8 cellular contexts compared by ENCODE assay signal in the genomic region with DNA sequence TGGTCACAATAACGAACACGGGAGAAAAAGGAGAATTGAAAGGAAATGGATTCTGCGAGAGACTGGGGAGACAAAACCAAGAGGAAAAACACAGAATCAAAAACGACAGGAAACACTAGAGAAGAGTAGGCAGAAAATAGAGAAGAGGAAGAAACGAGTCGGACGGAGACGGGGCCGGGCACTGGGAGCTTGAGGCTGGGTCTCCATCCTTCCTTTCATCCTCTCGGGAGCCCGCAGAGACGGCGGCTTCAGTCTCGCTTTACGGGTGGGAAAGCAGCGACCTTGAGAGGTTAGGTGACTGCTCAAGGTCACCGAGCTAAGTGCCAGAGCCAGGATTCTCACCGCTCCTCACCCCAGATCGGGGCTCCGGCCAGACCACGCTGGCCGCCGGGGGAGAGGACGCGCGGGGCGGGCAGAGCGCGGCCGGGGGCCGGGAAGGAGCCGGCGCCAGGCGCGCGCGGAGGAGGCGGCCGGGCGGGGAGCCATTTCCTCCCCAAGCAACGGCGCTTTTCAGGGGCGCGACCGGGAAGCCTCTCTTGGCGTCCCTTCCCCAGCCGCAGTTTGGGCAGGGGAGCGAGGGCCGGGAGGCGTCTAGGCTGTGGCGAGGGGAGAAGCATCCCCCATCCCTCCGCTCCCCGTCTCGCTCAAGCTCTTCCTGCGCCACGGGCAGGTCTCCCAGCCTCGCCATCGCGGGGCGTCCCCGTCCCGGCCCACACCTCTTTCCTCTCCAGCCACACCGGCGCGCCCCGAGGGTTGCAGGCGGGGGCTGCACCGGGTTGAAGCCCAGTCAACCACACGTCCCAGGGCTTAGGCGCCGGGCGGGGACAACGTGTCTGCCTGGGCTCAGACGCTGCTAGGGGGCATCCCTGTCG. TPM values are rescaled to one million over a fixed set of nuclear protein-coding genes. Genes with fewer than 3 reads are reported as not detected.
DNase-seq lines count a peak whose midpoint lies in the region; ATAC-seq and TF ChIP-seq lines count a peak whose summit lies in the region.

No MANE protein-coding gene starts in this region.

- H3K36me3 ChIP-seq in PC-3 (ENCODE audit: low read depth, low read length) (no peaks in the 10 kb centered on the region), heart right ventricle (no peaks in the 10 kb centered on the region), trophoblast cell (ENCODE audit: control insufficient read depth in 1 of 2, insufficient read depth in 2 of 2, low read length in 2 of 2) (no peaks in the 10 kb centered on the region)

- no peak overlapping the region for H2BK5ac ChIP-seq in trophoblast cell (ENCODE audit: low read depth, low read length, poor library complexity)

- no peak for TF ChIP-seq CTCF in PC-3 (conservative IDR thresholded peaks at IDR 0.05; ENCODE audit: low read depth, low read length)
- peak in 1 of 9 donors; percentile 25 for TF ChIP-seq CTCF in heart right ventricle (IDR thresholded peaks at IDR 0.05)

- no peaks in the 10 kb centered on the region for H3K36me3 Mint-ChIP-seq in activated naive CD8-positive, alpha-beta T cell treated with anti-CD3 and anti-CD28 coated beads, Interleukin-2, amount 10 ng/mL, durations not matched to agents 7 days and 5 days

- CTCF ChIA-PET in PC-3 (lab: Charles Lee), result no interaction called here

- ATAC-seq in GM18519 (IDR thresholded peaks at IDR 0.05; ENCODE audit: low FRiP score, unreplicated experiment) (peak; percentile 49), HG03064 (IDR thresholded peaks at IDR 0.05; ENCODE audit: low read depth, unreplicated experiment) (peak; percentile 61), PC-3 (peak; percentile 43), heart right ventricle (peak; percentile 78 to 93 (median 88))
- ATAC-seq in activated naive CD8-positive, alpha-beta T cell treated with anti-CD3 and anti-CD28 coated beads, Interleukin-2, amount 10 ng/mL, durations not matched to agents 7 days and 5 days (ENCODE audit: low read depth), result peak; percentile 73

- no peak overlapping the region for H3K27ac ChIP-seq in PC-3 (ENCODE audit: low read length)
- peak overlapping the region in 9 of 10 donors; percentile 47 to 88 (median 74) for H3K27ac ChIP-seq in heart right ventricle
- no peak overlapping the region for H3K27ac ChIP-seq in trophoblast cell (ENCODE audit: low read depth, low read length)

- H3K4me2 ChIP-seq in PC-3 (ENCODE audit: low read length) (peak overlapping the region; percentile 77), trophoblast cell (ENCODE audit: low read length) (peak overlapping the region; percentile 89)

- BruUV-seq in PC-3 (replicated peaks; lab: Mats Ljungman, UMichigan), result no TSS peak

- intact Hi-C loops in PC-3 (cut with micrococcal nuclease), result no loop called here
- intact Hi-C loops in heart right ventricle (cut with DNase I), result no loop called here

- POLR2A ChIA-PET in PC-3 (lab: Charles Lee; ENCODE audit: unreplicated experiment), result no interaction called here
- POLR2A ChIA-PET in activated naive CD8-positive, alpha-beta T cell treated with anti-CD3 and anti-CD28 coated beads, Interleukin-2, amount 10 ng/mL, durations not matched to agents 7 days and 5 days (lab: Charles Lee), result no interaction called here

- H3K9me3 Mint-ChIP-seq in activated naive CD8-positive, alpha-beta T cell treated with anti-CD3 and anti-CD28 coated beads, Interleukin-2, amount 10 ng/mL, durations not matched to agents 7 days and 5 days, result no peaks in the 10 kb centered on the region

- H3F3A ChIP-seq in PC-3 (ENCODE audit: low read length, unreplicated experiment), result no peaks in the 10 kb centered on the region

- H3K79me2 ChIP-seq in PC-3 (ENCODE audit: low read length) (no peaks in the 10 kb centered on the region), trophoblast cell (ENCODE audit: control insufficient read depth, insufficient read depth, low read length, poor library complexity) (no peaks in the 10 kb centered on the region)

- peak overlapping the region; percentile 56 for H3K4me3 ChIP-seq in PC-3 (ENCODE audit: low read length)
- H3K4me3 ChIP-seq in heart right ventricle, result peak overlapping the region; percentile 38 to 80 (median 60)
- H3K4me3 ChIP-seq in trophoblast cell (ENCODE audit: low read depth, low read length), result peak overlapping the region; percentile 72

- no peak overlapping the region for H4K91ac ChIP-seq in trophoblast cell (ENCODE audit: low read depth, low read length)

- H3K4me3 Mint-ChIP-seq in activated naive CD8-positive, alpha-beta T cell treated with anti-CD3 and anti-CD28 coated beads, Interleukin-2, amount 10 ng/mL, durations not matched to agents 7 days and 5 days, result peak overlapping the region; percentile 92

- no peak overlapping the region for H2BK120ac ChIP-seq in trophoblast cell (ENCODE audit: insufficient read depth, low read length, poor library complexity)

- H3K9me2 ChIP-seq in PC-3 (replicated peaks; ENCODE audit: low read length), result no peaks in the 10 kb centered on the region

- H3K27me3 Mint-ChIP-seq in activated naive CD8-positive, alpha-beta T cell treated with anti-CD3 and anti-CD28 coated beads, Interleukin-2, amount 10 ng/mL, durations not matched to agents 7 days and 5 days, result peaks cover 78% of the 10 kb centered on the region

- H3K27me3 ChIP-seq in PC-3 (ENCODE audit: low read length), result peaks cover 64% of the 10 kb centered on the region
- peaks cover 0 to 74% (median 21%) of the 10 kb centered on the region in 7 donors for H3K27me3 ChIP-seq in heart right ventricle
- H3K27me3 ChIP-seq in trophoblast cell (ENCODE audit: insufficient read depth, low read length), result peaks cover 18% of the 10 kb centered on the region

- H3K79me1 ChIP-seq in trophoblast cell (ENCODE audit: low read length), result no peaks in the 10 kb centered on the region

- peak overlapping the region; percentile 11 for H4K8ac ChIP-seq in trophoblast cell (ENCODE audit: low read depth, low read length)

- H3K4me1 Mint-ChIP-seq in activated naive CD8-positive, alpha-beta T cell treated with anti-CD3 and anti-CD28 coated beads, Interleukin-2, amount 10 ng/mL, durations not matched to agents 7 days and 5 days, result peaks cover 11% of the 10 kb centered on the region

- no peak overlapping the region for H3K27ac Mint-ChIP-seq in activated naive CD8-positive, alpha-beta T cell treated with anti-CD3 and anti-CD28 coated beads, Interleukin-2, amount 10 ng/mL, durations not matched to agents 7 days and 5 days

- 2% methylated on average over 71 to 75 of the region's 75 CpGs for WGBS in heart right ventricle, 2 donors
- WGBS in trophoblast cell (ENCODE audit: extremely low coverage, insufficient coverage, insufficient read length), result no CpG with 5 or more reads among the region's 75 CpGs

- H3K9ac ChIP-seq in PC-3 (ENCODE audit: low read length) (no peak overlapping the region), trophoblast cell (ENCODE audit: low read length) (no peak overlapping the region)

- H3K9me3 ChIP-seq in PC-3 (ENCODE audit: low read length) (no peaks in the 10 kb centered on the region), heart right ventricle (no peaks in the 10 kb centered on the region), trophoblast cell (ENCODE audit: insufficient read depth, low read depth, low read length) (no peaks in the 10 kb centered on the region)

- H2AFZ ChIP-seq in PC-3 (ENCODE audit: low read length), result peak overlapping the region; percentile 67; the same call in 1 of the 2 replicates
- peak overlapping the region; percentile 91 for H2AFZ ChIP-seq in trophoblast cell (ENCODE audit: insufficient read depth, low read length, poor library complexity)

- no peak overlapping the region for H3K18ac ChIP-seq in trophoblast cell (ENCODE audit: low read length)

- H3K23ac ChIP-seq in trophoblast cell (ENCODE audit: low read length), result no peak overlapping the region

- H3K14ac ChIP-seq in trophoblast cell (ENCODE audit: low read length), result peak overlapping the region; percentile 35

- no peak overlapping the region for H2AK5ac ChIP-seq in trophoblast cell (ENCODE audit: low read length)

- H3K4me1 ChIP-seq in PC-3 (ENCODE audit: insufficient read depth, low read length), result 0 out of 2 replicates have a peak, but pooled peaks cover 6% of the 10 kb centered on the region
- H3K4me1 ChIP-seq in heart right ventricle, result peaks cover 0 to 15% (median 6%) of the 10 kb centered on the region in 9 donors
- H3K4me1 ChIP-seq in trophoblast cell (ENCODE audit: control insufficient read depth in 1 of 2, insufficient read depth in 2 of 2, low read length in 2 of 2), result peaks cover 4 to 5% of the 10 kb centered on the region in 2 experiments

- H4K12ac ChIP-seq in trophoblast cell (ENCODE audit: low read depth, low read length), result no peak overlapping the region

- no peaks in the 10 kb centered on the region for H4K20me1 ChIP-seq in PC-3 (ENCODE audit: low read length)

- no peak overlapping the region for H3K4ac ChIP-seq in trophoblast cell (ENCODE audit: low read depth, low read length)

- peak overlapping the region; percentile 3 for H2BK12ac ChIP-seq in trophoblast cell (ENCODE audit: low read length)

- DNase-seq in AG08396 (ENCODE audit: low spot score) (peak; percentile 64), PC-3 (no peak), heart right ventricle (peak; percentile 42 to 53), trophoblast cell (no peak), GM19240 (ENCODE audit: insufficient read length, low spot score) (no peak)
- DNase-seq in activated naive CD8-positive, alpha-beta T cell treated with anti-CD3 and anti-CD28 coated beads, Interleukin-2, amount 10 ng/mL, durations not matched to agents 7 days and 5 days, result peak; percentile 65

RNA-seq across cellular contexts. Expression of gene MAP3K7, which starts 24.0 kb away (rescaled TPM):
- total RNA-seq in PC-3 (2014; rRNA removed) (14.0 and 17.1 TPM in 2 replicates), heart right ventricle (10 to 100 TPM; 15.6 to 29.3 (median 20.5) TPM)
- total RNA-seq in activated naive CD8-positive, alpha-beta T cell treated with anti-CD3 and anti-CD28 coated beads, Interleukin-2, amount 10 ng/mL, durations not matched to agents 7 days and 5 days, result 10 to 100 TPM; 29.9 to 30.2 TPM
- polyA plus RNA-seq in heart right ventricle, result 10 to 100 TPM in 1 of 2 donors, 1 to 10 TPM in 1; 7.5 to 14.6 TPM
- polyA plus RNA-seq in trophoblast cell (2013), result 24.4 and 24.6 TPM in 2 replicates

Comparison
In these comparisons a context has a peak if more than half of its experiments do, and no peak if none do; other contexts are left out.
1. DNase-seq: peak in AG08396 (single experiment), activated naive CD8-positive, alpha-beta T cell treated with anti-CD3 and anti-CD28 coated beads, Interleukin-2, amount 10 ng/mL, durations not matched to agents 7 days and 5 days (single experiment) and heart right ventricle (2 of 2); none in PC-3 (single experiment), trophoblast cell (0 of 2) and GM19240 (single experiment).
2. H3K27ac ChIP-seq: peak in heart right ventricle (9 of 10); none in PC-3 (single experiment) and trophoblast cell (single experiment).
3. Peak in every context shown above with its lines, with median percentiles within 50 percentile points of each other: ATAC-seq and H3K4me3 ChIP-seq.